In genomic region chr10:97781541-97782331, GRCh38 we compare ENCODE assay signal across 1 cellular context.
TF ChIP-seq lines count a peak whose summit lies in the region.

No MANE protein-coding gene starts in this region.

TF ChIP-seq in GM12878, 131 proteins besides CTCF, POLR2A, EP300 and RAD21:
- no peak for TF ChIP-seq HDAC2 (IDR thresholded peaks at IDR 0.05)
- no peak for TF ChIP-seq SPI1 (IDR thresholded peaks at IDR 0.05; ENCODE audit: borderline replicate concordance, insufficient read depth, low read depth, low read length)
- TF ChIP-seq ATF7 (IDR thresholded peaks at IDR 0.05; ENCODE audit: low read depth), result no peak
- TF ChIP-seq ZNF592 (IDR thresholded peaks at IDR 0.05), result no peak
- TF ChIP-seq NRF1 (conservative IDR thresholded peaks at IDR 0.05; ENCODE audit: low read depth, low read length), result no peak
- no peak for TF ChIP-seq NR2C1 (IDR thresholded peaks at IDR 0.05)
- TF ChIP-seq CEBPZ (IDR thresholded peaks at IDR 0.05; ENCODE audit: low read depth, low read length), result no peak
- TF ChIP-seq STAT3 (IDR thresholded peaks at IDR 0.05; ENCODE audit: low read depth, low read length), result no peak
- no peak for TF ChIP-seq SMAD5 (IDR thresholded peaks at IDR 0.05; ENCODE audit: low read depth)
- TF ChIP-seq ZBTB4 (CRISPR knock-in tag; IDR thresholded peaks at IDR 0.05), result no peak
